Comparison of ENCODE assay signal across 25 cellular contexts in genomic region chr9:137524597-137525317, GRCh38.
"Had no signal": no experiment of that assay in that cellular context is flagged by ENCODE, and none has a peak within 500 bp of the region (broad histone marks: within the 10 kb centered on the region; RNA-seq: fewer than 3 reads in every experiment).

No MANE protein-coding gene starts in this region.

- H3K27me3 Mint-ChIP-seq: stimulated activated naive CD8-positive, alpha-beta T cell treated with anti-CD3 and anti-CD28 coated beads, Interleukin-15, amount 100 ng/mL, for 72 hours had no signal

- H3K9me3 ChIP-seq: ascending aorta, esophagus muscularis mucosa, heart right ventricle, left lung, lower lobe of right lung, upper lobe of left lung, vagina had no signal

- H3K36me3 ChIP-seq: left lung, upper lobe of left lung, vagina had no signal

- H3K36me3 Mint-ChIP-seq: activated naive CD8-positive, alpha-beta T cell treated with anti-CD3 and anti-CD28 coated beads, Interleukin-2, amount 10 ng/mL, durations not matched to agents 7 days and 5 days; brain had no signal

- H3K27me3 ChIP-seq: ascending aorta, esophagus muscularis mucosa, foreskin keratinocyte, heart right ventricle, left lung, upper lobe of left lung, vagina had no signal

- ATAC-seq: lower lobe of right lung; stimulated activated naive CD8-positive, alpha-beta T cell treated with anti-CD3 and anti-CD28 coated beads, Interleukin-15, amount 100 ng/mL, for 72 hours had no signal

- H3K4me1 ChIP-seq: ascending aorta, foreskin keratinocyte, lower lobe of right lung, upper lobe of left lung, vagina had no signal

- H3K4me3 ChIP-seq: ascending aorta, esophagus muscularis mucosa, heart right ventricle, left lung, lower lobe of right lung, skin epidermis, upper lobe of left lung, vagina had no signal

- H3K27ac Mint-ChIP-seq: activated naive CD4-positive, alpha-beta T cell treated with anti-CD3 and anti-CD28 coated beads for 36 hours; activated naive CD8-positive, alpha-beta T cell treated with anti-CD3 and anti-CD28 coated beads, Interleukin-2, amount 10 ng/mL, durations not matched to agents 7 days and 5 days; activated T-cell treated with anti-CD3 and anti-CD28 coated beads, Interleukin-2, amount 50 U/mL, for 72 hours; nephron; stimulated activated naive CD8-positive, alpha-beta T cell treated with anti-CD3 and anti-CD28 coated beads, Interleukin-15, amount 100 ng/mL, for 72 hours had no signal

- DNase-seq: activated CD4-positive, alpha-beta T cell treated with anti-CD3 and anti-CD28 coated beads for 4 hours; activated CD4-positive, alpha-beta T cell treated with anti-CD3 and anti-CD28 coated beads, Interleukin-2, amount 50 U/mL, for 4 hours; activated effector memory CD4-positive, alpha-beta T cell treated with Interleukin-2 at 50 U/mL for 16 hours; activated naive CD4-positive, alpha-beta T cell treated with anti-CD3 and anti-CD28 coated beads for 36 hours; activated naive CD8-positive, alpha-beta T cell treated with anti-CD3 and anti-CD28 coated beads, Interleukin-2, amount 10 ng/mL, durations not matched to agents 7 days and 5 days; activated T-cell treated with anti-CD3 and anti-CD28 coated beads for 4 hours; activated T-cell treated with anti-CD3 and anti-CD28 coated beads, Interleukin-2, amount 50 U/mL, for 72 hours; heart right ventricle; kidney glomerular epithelial cell; lower lobe of right lung; stimulated activated CD4-positive, alpha-beta T cell treated with anti-CD3 and anti-CD28 coated beads, Interleukin-12 subunit alpha, Interleukin-12 subunit beta, amount 100 ng/mL, for 4 hours; stimulated activated CD4-positive, alpha-beta T cell treated with anti-CD3 and anti-CD28 coated beads, Interleukin-4, amount 100 ng/mL, for 1 hour; stimulated activated naive CD8-positive, alpha-beta T cell treated with anti-CD3 and anti-CD28 coated beads, Interleukin-15, amount 100 ng/mL, for 72 hours; substantia nigra; T-helper 9 cell; upper lobe of left lung had no signal

- H3K4me3 Mint-ChIP-seq: activated naive CD4-positive, alpha-beta T cell treated with anti-CD3 and anti-CD28 coated beads for 36 hours; activated naive CD8-positive, alpha-beta T cell treated with anti-CD3 and anti-CD28 coated beads, Interleukin-2, amount 10 ng/mL, durations not matched to agents 7 days and 5 days; activated T-cell treated with anti-CD3 and anti-CD28 coated beads, Interleukin-2, amount 50 U/mL, for 72 hours; nephron; stimulated activated naive CD8-positive, alpha-beta T cell treated with anti-CD3 and anti-CD28 coated beads, Interleukin-15, amount 100 ng/mL, for 72 hours had no signal

- H3K27ac ChIP-seq: ascending aorta, esophagus muscularis mucosa, foreskin keratinocyte, heart right ventricle, left lung, lower lobe of right lung, skin epidermis, upper lobe of left lung, vagina, VCaP had no signal

- H3K9me3 Mint-ChIP-seq: activated naive CD4-positive, alpha-beta T cell treated with anti-CD3 and anti-CD28 coated beads for 36 hours; activated naive CD8-positive, alpha-beta T cell treated with anti-CD3 and anti-CD28 coated beads, Interleukin-2, amount 10 ng/mL, durations not matched to agents 7 days and 5 days; activated T-cell treated with anti-CD3 and anti-CD28 coated beads, Interleukin-2, amount 50 U/mL, for 72 hours; brain; nephron; stimulated activated naive CD8-positive, alpha-beta T cell treated with anti-CD3 and anti-CD28 coated beads, Interleukin-15, amount 100 ng/mL, for 72 hours had no signal

- H3K4me1 Mint-ChIP-seq: nephron had no signal
